8 cellular contexts compared by ENCODE assay signal in genomic region chr11:11148104-11148509, GRCh38.
DNase-seq lines count a peak whose midpoint lies in the region; ATAC-seq and FAIRE-seq lines count a peak whose summit lies in the region.

No MANE protein-coding gene starts in this region.

- peaks cover 0 to 2% of the 10 kb centered on the region in 2 donors for H3K4me1 ChIP-seq in small intestine (ENCODE audit: control insufficient read depth in 2 of 2, insufficient read depth in 1 of 2, low read depth in 1 of 2, low read length in 1 of 2)

- ATAC-seq in GM18502 (IDR thresholded peaks at IDR 0.05; ENCODE audit: poor library complexity, unreplicated experiment) (no peak), GM18858 (IDR thresholded peaks at IDR 0.05; ENCODE audit: unreplicated experiment) (no peak)

- H3K4me3 ChIP-seq in small intestine (ENCODE audit: low read depth in 1 of 2, low read length in 2 of 2) = no peak overlapping the region

- FAIRE-seq in small intestine (lab: Jason Lieb, UNC) = no peak

- no peaks in the 10 kb centered on the region for H3K36me3 ChIP-seq in small intestine (ENCODE audit: control insufficient read depth in 2 of 2, insufficient read depth in 2 of 2, low read length in 2 of 2)

- no peaks in the 10 kb centered on the region for H3K9me3 ChIP-seq in small intestine (ENCODE audit: control insufficient read depth, low read depth)

- 23 to 32% (median 28%) methylated on average over 5 of the region's 5 CpGs for WGBS in small intestine, 3 donors

- DNase-seq in SIG-M5 treated with dmso at 0.1 percent for 504 hours (lab: John Stamatoyannopoulos, UW; ENCODE audit: unreplicated experiment) (peak; percentile 3), SIG-M5 (lab: John Stamatoyannopoulos, UW) (no peak), amniotic epithelial cell (ENCODE audit: low read depth) (peak; percentile 75), hypothalamus (lab: John Stamatoyannopoulos, UW) (peak in 30 of 51 donors; percentile 8 to 78 (median 40)), small intestine (peak; percentile 29), SK-N-DZ (ENCODE audit: low spot score) (no peak)

- H3K27ac ChIP-seq in small intestine (ENCODE audit: low read depth in 1 of 2, low read length in 1 of 2) = no peak overlapping the region

- no peaks in the 10 kb centered on the region for H3K27me3 ChIP-seq in small intestine (ENCODE audit: control insufficient read depth in 2 of 2, insufficient read depth in 2 of 2, low read length in 2 of 2)

Comparison
In these comparisons a context has a peak if more than half of its experiments do, and no peak if none do; other contexts are left out.
1. DNase-seq: peak in SIG-M5 treated with dmso at 0.1 percent for 504 hours (single experiment), amniotic epithelial cell (single experiment), hypothalamus (30 of 51) and small intestine (single experiment); none in SIG-M5 (single experiment) and SK-N-DZ (single experiment).